In genomic region chr15:71658036-71658435, GRCh38 we compare ENCODE assay signal across 28 cellular contexts.
"Had no signal": no experiment of that assay in that cellular context is flagged by ENCODE, and none has a peak within 500 bp of the region (broad histone marks: within the 10 kb centered on the region; RNA-seq: fewer than 3 reads in every experiment).

No MANE protein-coding gene starts in this region.

- H3K4me1 ChIP-seq: adrenal gland had no signal

- H3K4me1 Mint-ChIP-seq: activated CD4-positive, alpha-beta T cell treated with anti-CD3 and anti-CD28 coated beads for 36 hours; activated CD4-positive, alpha-beta T cell treated with anti-CD3 and anti-CD28 coated beads, Interleukin-2, amount 10 ng/mL, durations not matched to agents 24 days and 14 days; activated CD8-positive, alpha-beta memory T cell treated with anti-CD3 and anti-CD28 coated beads, Interleukin-2, amount 10 ng/mL, durations not matched to agents 7 days and 5 days; activated naive CD4-positive, alpha-beta T cell treated with anti-CD3 and anti-CD28 coated beads, Interleukin-2, amount 50 U/mL, for 24 hours; activated naive CD8-positive, alpha-beta T cell treated with anti-CD3 and anti-CD28 coated beads for 36 hours; activated naive CD8-positive, alpha-beta T cell treated with anti-CD3 and anti-CD28 coated beads, Interleukin-2, amount 50 U/mL, for 24 hours; brain; central memory CD8-positive, alpha-beta T cell had no signal

- H3K9me3 Mint-ChIP-seq: activated CD4-positive, alpha-beta memory T cell treated with anti-CD3 and anti-CD28 coated beads for 36 hours; activated CD4-positive, alpha-beta T cell treated with anti-CD3 and anti-CD28 coated beads, Interleukin-2, amount 10 ng/mL, durations not matched to agents 24 days and 14 days; activated naive CD4-positive, alpha-beta T cell treated with anti-CD3 and anti-CD28 coated beads for 36 hours; activated naive CD4-positive, alpha-beta T cell treated with anti-CD3 and anti-CD28 coated beads, Interleukin-2, amount 50 U/mL, for 24 hours; activated naive CD8-positive, alpha-beta T cell treated with anti-CD3 and anti-CD28 coated beads for 36 hours; activated naive CD8-positive, alpha-beta T cell treated with anti-CD3 and anti-CD28 coated beads, Interleukin-2, amount 50 U/mL, for 24 hours; activated T-helper 1 cell treated with anti-CD3 and anti-CD28 coated beads, Interleukin-12 subunit alpha, Interleukin-12 subunit beta, Interleukin-2, Interleukin-4 antibody, amounts not matched to agents 30 ng/mL and 10 ng/mL and 1 ng/mL, durations not matched to agents 14 hours and 24 hours and 36 hours; activated T-helper 2 cell treated with anti-CD3 and anti-CD28 coated beads, Interferon-gamma antibody, Interleukin-2, Interleukin-4, amounts not matched to agents 10 μg/mL and 5 μg/mL and 100 μg/mL, durations not matched to agents 14 hours and 24 hours and 36 hours; brain; central memory CD8-positive, alpha-beta T cell; dendritic cell treated with granulocyte-macrophage colony-stimulating factor and Interleukin-4, amounts not matched to agents 40 ng/mL and 50 ng/mL, for 4 days; effector memory CD8-positive, alpha-beta T cell had no signal

- H3K9me3 ChIP-seq: adrenal gland, ascending aorta had no signal

- H3K27me3 Mint-ChIP-seq: activated naive CD8-positive, alpha-beta T cell treated with anti-CD3 and anti-CD28 coated beads, Interleukin-2, amount 50 U/mL, for 24 hours; brain had no signal

- ATAC-seq: activated CD4-positive, alpha-beta T cell treated with anti-CD3 and anti-CD28 coated beads for 36 hours; activated CD8-positive, alpha-beta memory T cell treated with anti-CD3 and anti-CD28 coated beads, Interleukin-2, amount 10 ng/mL, durations not matched to agents 7 days and 5 days; activated CD8-positive, alpha-beta T cell treated with anti-CD3 and anti-CD28 coated beads, Interleukin-2, amount 10 ng/mL, durations not matched to agents 7 days and 5 days; activated naive CD8-positive, alpha-beta T cell treated with anti-CD3 and anti-CD28 coated beads, Interleukin-2, amount 50 U/mL, for 24 hours; effector memory CD8-positive, alpha-beta T cell had no signal

- H3K27ac ChIP-seq: adrenal gland, ascending aorta, coronary artery had no signal

- DNase-seq: activated CD4-positive, alpha-beta memory T cell treated with anti-CD3 and anti-CD28 coated beads for 36 hours; activated CD4-positive, alpha-beta T cell treated with anti-CD3 and anti-CD28 coated beads for 36 hours; activated CD4-positive, alpha-beta T cell treated with anti-CD3 and anti-CD28 coated beads, Interleukin-2, amount 10 ng/mL, durations not matched to agents 24 days and 14 days; activated CD4-positive, CD25-positive, alpha-beta regulatory T cell; activated CD4-positive, CD25-positive, alpha-beta regulatory T cell treated with anti-CD3 and anti-CD28 coated beads, Interleukin-2, amount 50 U/mL, for 72 hours; activated CD8-positive, alpha-beta memory T cell treated with anti-CD3 and anti-CD28 coated beads, Interleukin-2, amount 10 ng/mL, durations not matched to agents 7 days and 5 days; activated CD8-positive, alpha-beta memory T cell treated with anti-CD3 and anti-CD28 coated beads, Interleukin-2, amount 50 U/mL, for 4 hours; activated CD8-positive, alpha-beta T cell treated with anti-CD3 and anti-CD28 coated beads, Interleukin-2, amount 10 ng/mL, durations not matched to agents 7 days and 5 days; activated effector memory CD4-positive, alpha-beta T cell treated with anti-CD3 and anti-CD28 coated beads, Interleukin-2, amount 50 U/mL, for 16 hours; activated naive CD4-positive, alpha-beta T cell treated with anti-CD3 and anti-CD28 coated beads for 36 hours; activated naive CD8-positive, alpha-beta T cell treated with anti-CD3 and anti-CD28 coated beads for 36 hours; activated naive CD8-positive, alpha-beta T cell treated with anti-CD3 and anti-CD28 coated beads, Interleukin-2, amount 50 U/mL, for 24 hours; activated T-cell treated with anti-CD3 and anti-CD28 coated beads, Interleukin-2, amount 50 U/mL, for 1 hour; activated T-cell treated with anti-CD3 and anti-CD28 coated beads, Interleukin-2, amount 50 U/mL, for 48 hours; adrenal gland; effector CD4-positive, alpha-beta T cell; effector memory CD8-positive, alpha-beta T cell; foreskin fibroblast; head of caudate nucleus; T-helper 2 cell had no signal

- H3K4me3 Mint-ChIP-seq: activated CD4-positive, alpha-beta memory T cell treated with anti-CD3 and anti-CD28 coated beads for 36 hours; activated CD4-positive, alpha-beta T cell treated with anti-CD3 and anti-CD28 coated beads for 36 hours; activated CD4-positive, alpha-beta T cell treated with anti-CD3 and anti-CD28 coated beads, Interleukin-2, amount 10 ng/mL, durations not matched to agents 24 days and 14 days; activated CD8-positive, alpha-beta memory T cell treated with anti-CD3 and anti-CD28 coated beads, Interleukin-2, amount 10 ng/mL, durations not matched to agents 7 days and 5 days; activated CD8-positive, alpha-beta T cell treated with anti-CD3 and anti-CD28 coated beads, Interleukin-2, amount 10 ng/mL, durations not matched to agents 7 days and 5 days; activated naive CD4-positive, alpha-beta T cell treated with anti-CD3 and anti-CD28 coated beads for 36 hours; activated naive CD4-positive, alpha-beta T cell treated with anti-CD3 and anti-CD28 coated beads, Interleukin-2, amount 50 U/mL, for 24 hours; activated naive CD8-positive, alpha-beta T cell treated with anti-CD3 and anti-CD28 coated beads for 36 hours; activated naive CD8-positive, alpha-beta T cell treated with anti-CD3 and anti-CD28 coated beads, Interleukin-2, amount 50 U/mL, for 24 hours; activated T-helper 1 cell treated with anti-CD3 and anti-CD28 coated beads, Interleukin-12 subunit alpha, Interleukin-12 subunit beta, Interleukin-2, Interleukin-4 antibody, amounts not matched to agents 30 ng/mL and 10 ng/mL and 1 ng/mL, durations not matched to agents 14 hours and 24 hours and 36 hours; brain; central memory CD8-positive, alpha-beta T cell; dendritic cell treated with granulocyte-macrophage colony-stimulating factor and Interleukin-4, amounts not matched to agents 40 ng/mL and 50 ng/mL, for 4 days; effector memory CD8-positive, alpha-beta T cell had no signal

- H3K36me3 Mint-ChIP-seq: activated CD4-positive, alpha-beta memory T cell treated with anti-CD3 and anti-CD28 coated beads for 36 hours; activated CD8-positive, alpha-beta memory T cell treated with anti-CD3 and anti-CD28 coated beads, Interleukin-2, amount 10 ng/mL, durations not matched to agents 7 days and 5 days; activated naive CD4-positive, alpha-beta T cell treated with anti-CD3 and anti-CD28 coated beads, Interleukin-2, amount 50 U/mL, for 24 hours; activated naive CD8-positive, alpha-beta T cell treated with anti-CD3 and anti-CD28 coated beads for 36 hours; brain had no signal

- H3K27me3 ChIP-seq: adrenal gland, ascending aorta had no signal

- H3K4me3 ChIP-seq: adrenal gland, ascending aorta, coronary artery had no signal

- H3K36me3 ChIP-seq: adrenal gland, ascending aorta had no signal

- H3K27ac Mint-ChIP-seq: activated CD4-positive, alpha-beta memory T cell treated with anti-CD3 and anti-CD28 coated beads for 36 hours; activated CD4-positive, alpha-beta T cell treated with anti-CD3 and anti-CD28 coated beads for 36 hours; activated CD4-positive, alpha-beta T cell treated with anti-CD3 and anti-CD28 coated beads, Interleukin-2, amount 10 ng/mL, durations not matched to agents 24 days and 14 days; activated CD8-positive, alpha-beta memory T cell treated with anti-CD3 and anti-CD28 coated beads, Interleukin-2, amount 10 ng/mL, durations not matched to agents 7 days and 5 days; activated CD8-positive, alpha-beta T cell treated with anti-CD3 and anti-CD28 coated beads, Interleukin-2, amount 10 ng/mL, durations not matched to agents 7 days and 5 days; activated naive CD4-positive, alpha-beta T cell treated with anti-CD3 and anti-CD28 coated beads for 36 hours; activated naive CD4-positive, alpha-beta T cell treated with anti-CD3 and anti-CD28 coated beads, Interleukin-2, amount 50 U/mL, for 24 hours; activated naive CD8-positive, alpha-beta T cell treated with anti-CD3 and anti-CD28 coated beads for 36 hours; activated naive CD8-positive, alpha-beta T cell treated with anti-CD3 and anti-CD28 coated beads, Interleukin-2, amount 50 U/mL, for 24 hours; activated T-helper 1 cell treated with anti-CD3 and anti-CD28 coated beads, Interleukin-12 subunit alpha, Interleukin-12 subunit beta, Interleukin-2, Interleukin-4 antibody, amounts not matched to agents 30 ng/mL and 10 ng/mL and 1 ng/mL, durations not matched to agents 14 hours and 24 hours and 36 hours; activated T-helper 2 cell treated with anti-CD3 and anti-CD28 coated beads, Interferon-gamma antibody, Interleukin-2, Interleukin-4, amounts not matched to agents 10 μg/mL and 5 μg/mL and 100 μg/mL, durations not matched to agents 14 hours and 24 hours and 36 hours; brain; dendritic cell treated with granulocyte-macrophage colony-stimulating factor and Interleukin-4, amounts not matched to agents 40 ng/mL and 50 ng/mL, for 4 days; effector memory CD8-positive, alpha-beta T cell had no signal
